Comparison of ENCODE assay signal across 1 cellular context in the genomic region with DNA sequence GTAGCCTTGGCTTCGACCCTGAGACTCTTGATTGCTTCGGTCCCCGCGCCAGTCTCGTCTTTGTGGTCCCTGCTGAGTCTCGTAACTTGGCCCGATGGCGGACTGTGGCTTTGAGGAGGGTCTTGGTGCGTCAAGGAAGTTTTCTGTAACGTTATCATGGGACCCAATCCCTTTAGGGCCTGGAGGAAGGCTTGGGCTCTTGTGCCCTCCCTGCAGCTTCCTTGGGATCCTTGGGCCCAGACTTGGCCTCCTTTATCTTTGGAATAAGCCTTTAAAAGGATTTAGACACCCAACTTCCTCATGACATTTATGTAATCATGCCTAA.
TF ChIP-seq lines count a peak whose summit lies in the region.

No MANE protein-coding gene starts in this region.

TF ChIP-seq in GM12878, 131 proteins besides CTCF, POLR2A, EP300 and RAD21:
- TF ChIP-seq, protein P1, sequence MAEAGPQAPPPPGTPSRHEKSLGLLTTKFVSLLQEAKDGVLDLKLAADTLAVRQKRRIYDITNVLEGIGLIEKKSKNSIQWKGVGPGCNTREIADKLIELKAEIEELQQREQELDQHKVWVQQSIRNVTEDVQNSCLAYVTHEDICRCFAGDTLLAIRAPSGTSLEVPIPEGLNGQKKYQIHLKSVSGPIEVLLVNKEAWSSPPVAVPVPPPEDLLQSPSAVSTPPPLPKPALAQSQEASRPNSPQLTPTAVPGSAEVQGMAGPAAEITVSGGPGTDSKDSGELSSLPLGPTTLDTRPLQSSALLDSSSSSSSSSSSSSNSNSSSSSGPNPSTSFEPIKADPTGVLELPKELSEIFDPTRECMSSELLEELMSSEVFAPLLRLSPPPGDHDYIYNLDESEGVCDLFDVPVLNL (IDR thresholded peaks at IDR 0.05; ENCODE audit: low read depth, low read length) = no peak
- TF ChIP-seq SIN3A (IDR thresholded peaks at IDR 0.05; ENCODE audit: low read depth, low read length) (no peak), RAD51 (IDR thresholded peaks at IDR 0.05) (no peak), SIX5 (IDR thresholded peaks at IDR 0.05; ENCODE audit: low read depth, low read length, severe bottlenecking) (no peak), RELA (IDR thresholded peaks at IDR 0.05; ENCODE audit: borderline replicate concordance, partially characterized antibody) (no peak), SMARCA5 (IDR thresholded peaks at IDR 0.05) (no peak), ETV6 (conservative IDR thresholded peaks at IDR 0.05 in 1 of 2, IDR thresholded peaks at IDR 0.05 in 1 of 2; ENCODE audit: borderline replicate concordance in 1 of 2, low read depth in 1 of 2) (no peak), LARP7 (IDR thresholded peaks at IDR 0.05) (no peak)
- TF ChIP-seq, protein P2, sequence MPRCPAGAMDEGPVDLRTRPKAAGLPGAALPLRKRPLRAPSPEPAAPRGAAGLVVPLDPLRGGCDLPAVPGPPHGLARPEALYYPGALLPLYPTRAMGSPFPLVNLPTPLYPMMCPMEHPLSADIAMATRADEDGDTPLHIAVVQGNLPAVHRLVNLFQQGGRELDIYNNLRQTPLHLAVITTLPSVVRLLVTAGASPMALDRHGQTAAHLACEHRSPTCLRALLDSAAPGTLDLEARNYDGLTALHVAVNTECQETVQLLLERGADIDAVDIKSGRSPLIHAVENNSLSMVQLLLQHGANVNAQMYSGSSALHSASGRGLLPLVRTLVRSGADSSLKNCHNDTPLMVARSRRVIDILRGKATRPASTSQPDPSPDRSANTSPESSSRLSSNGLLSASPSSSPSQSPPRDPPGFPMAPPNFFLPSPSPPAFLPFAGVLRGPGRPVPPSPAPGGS (IDR thresholded peaks at IDR 0.05; ENCODE audit: borderline replicate concordance, insufficient read depth, low read depth, low read length, poor library complexity, severe bottlenecking) = no peak
